ENCODE assay signal across 9 cellular contexts in genomic region chr15:93997071-93997658, GRCh38.
DNase-seq lines count a peak whose midpoint lies in the region; ATAC-seq and TF ChIP-seq lines count a peak whose summit lies in the region.
"Had no signal": no experiment of that assay in that cellular context is flagged by ENCODE, and none has a peak within 500 bp of the region (broad histone marks: within the 10 kb centered on the region; RNA-seq: fewer than 3 reads in every experiment).

No MANE protein-coding gene starts in this region.

- no peaks in the 10 kb centered on the region for H3K9me2 ChIP-seq in DOHH2 (replicated peaks; ENCODE audit: control insufficient read depth, low read length)

- H4K5ac ChIP-seq in IMR-90 (ENCODE audit: low read depth, low read length), result no peak overlapping the region

- no peak overlapping the region for H3K18ac ChIP-seq in IMR-90 (ENCODE audit: low read depth, low read length)

- BruUV-seq in IMR-90 (replicated peaks; lab: Mats Ljungman, UMichigan), result no TSS peak

- peak; percentile 52 for TF ChIP-seq RAD21 in IMR-90 (IDR thresholded peaks at IDR 0.05; ENCODE audit: low read length)

- H2AK5ac ChIP-seq in IMR-90 (ENCODE audit: low read depth, low read length), result no peak overlapping the region

- peaks cover 33% of the 10 kb centered on the region for H3K4me1 Mint-ChIP-seq in brain
- peaks cover 33% of the 10 kb centered on the region for H3K4me1 Mint-ChIP-seq in nephron
- H3K4me1 Mint-ChIP-seq: memory B cell had no signal

- H4K91ac ChIP-seq in IMR-90 (ENCODE audit: insufficient read depth, low read depth, low read length), result no peak overlapping the region

- no peak overlapping the region for H3K4me3 Mint-ChIP-seq in brain
- no peak overlapping the region for H3K4me3 Mint-ChIP-seq in nephron
- H3K4me3 Mint-ChIP-seq: memory B cell had no signal

- H2BK15ac ChIP-seq in IMR-90 (ENCODE audit: low read depth, low read length), result no peak overlapping the region

- no CpG with 5 or more reads among the region's 6 CpGs for WGBS in IMR-90 (ENCODE audit: extremely low coverage in 2 of 2, insufficient read length in 1 of 2), 2 experiments

- DNase-seq in IMR-90 (peak; percentile 4), dedifferentiated amniotic fluid mesenchymal stem cell (ENCODE audit: extremely low spot score) (no peak)
- DNase-seq in activated CD4-positive, alpha-beta T cell treated with anti-CD3 and anti-CD28 coated beads, Interleukin-2, amount 50 U/mL, for 4 hours, result no peak

- no peak overlapping the region for H2BK5ac ChIP-seq in IMR-90 (ENCODE audit: low read depth, low read length, poor library complexity, severe bottlenecking)

- CTCF ChIA-PET in IMR-90 (lab: Yijun Ruan, JAX), result interaction anchor here (0.6 to 1.9 kb wide), 3 partner anchors 9 to 123 kb away, joined by 4 to 8 read pairs (median 4); no protein-coding TSS in a partner anchor

- intact Hi-C loops in IMR-90 (cut with micrococcal nuclease), result loop anchor here (1.0 to 10.0 kb wide), 2 partner anchors 123 to 962 kb away; no protein-coding TSS in a partner anchor

- H2BK120ac ChIP-seq in IMR-90 (ENCODE audit: low read depth, low read length), result no peak overlapping the region

- H3K36me3 Mint-ChIP-seq in brain, result no peaks in the 10 kb centered on the region
- H3K36me3 Mint-ChIP-seq in nephron (ENCODE audit: low read depth), result no peaks in the 10 kb centered on the region
- H3K36me3 Mint-ChIP-seq: memory B cell had no signal

- no peaks in the 10 kb centered on the region for H3K9me1 ChIP-seq in IMR-90 (ENCODE audit: insufficient read depth, low read length)

- H3K4me3 ChIP-seq in DOHH2 (ENCODE audit: low read length) (no peak overlapping the region), IMR-90 (ENCODE audit: insufficient read depth, low read depth, low read length) (no peak overlapping the region)

- H3K4me2 ChIP-seq in DOHH2 (ENCODE audit: low read length), result no peak overlapping the region
- no peak overlapping the region for H3K4me2 ChIP-seq in IMR-90 (ENCODE audit: low read depth, low read length)

- no peaks in the 10 kb centered on the region for H3K79me2 ChIP-seq in DOHH2 (ENCODE audit: control insufficient read depth, low read length)

- H3K4me1 ChIP-seq in DOHH2 (ENCODE audit: control insufficient read depth, low read length) (no peaks in the 10 kb centered on the region), IMR-90 (ENCODE audit: control insufficient read depth, insufficient read depth, low read length) (no peaks in the 10 kb centered on the region)

- no peak overlapping the region for H4K8ac ChIP-seq in IMR-90 (ENCODE audit: low read depth in 2 of 2, low read length in 2 of 2)

- no peak overlapping the region for H3K27ac ChIP-seq in DOHH2 (ENCODE audit: low read depth, low read length)
- H3K27ac ChIP-seq in IMR-90 (ENCODE audit: insufficient read depth, low read length), result no peak overlapping the region

- dilution Hi-C loops in IMR-90 (cut with HindIII; ENCODE audit: low sequenced_read_pairs, unreplicated experiment), result no loop called here

- POLR2A ChIA-PET in IMR-90 (lab: Charles Lee; ENCODE audit: unreplicated experiment), result no interaction called here

- H3K9me3 ChIP-seq in DOHH2 (ENCODE audit: control insufficient read depth, insufficient read depth, low read length), result no peaks in the 10 kb centered on the region
- H3K9me3 ChIP-seq in IMR-90 (ENCODE audit: control insufficient read depth, insufficient read depth, low read length), result 0 out of 2 replicates have a peak, but pooled peaks cover 2% of the 10 kb centered on the region

- H3K56ac ChIP-seq in IMR-90 (ENCODE audit: extremely low read depth, insufficient read depth, low read length), result no peak overlapping the region

- H3K23ac ChIP-seq in IMR-90 (ENCODE audit: low read depth, low read length), result no peak overlapping the region

- H4K20me1 ChIP-seq in DOHH2 (ENCODE audit: control insufficient read depth, insufficient read depth, low read depth, low read length) (no peaks in the 10 kb centered on the region), IMR-90 (ENCODE audit: insufficient read depth, low read length) (no peaks in the 10 kb centered on the region)

- H3K27me3 ChIP-seq in DOHH2 (ENCODE audit: control insufficient read depth, low read length), result no peaks in the 10 kb centered on the region
- H3K27me3 ChIP-seq in IMR-90 (ENCODE audit: control insufficient read depth, insufficient read depth, low read length), result no peaks in the 10 kb centered on the region

- H3K27me3 Mint-ChIP-seq in brain (no peaks in the 10 kb centered on the region), nephron (ENCODE audit: low read depth) (peaks cover 5% of the 10 kb centered on the region)
- H3K27me3 Mint-ChIP-seq: memory B cell had no signal

- no peaks in the 10 kb centered on the region for H3K79me1 ChIP-seq in IMR-90 (ENCODE audit: low read depth in 1 of 2, low read length in 2 of 2)

- H3K14ac ChIP-seq in IMR-90 (replicated peaks; ENCODE audit: low read depth, low read length), result no peak overlapping the region

- no peak for ATAC-seq in IMR-90 (ENCODE audit: low read depth)
- no peak for ATAC-seq in GM21528 (IDR thresholded peaks at IDR 0.05; ENCODE audit: low FRiP score, unreplicated experiment)
- ATAC-seq in GM19397 (IDR thresholded peaks at IDR 0.05; ENCODE audit: unreplicated experiment), result no peak

- TF ChIP-seq POLR2A in IMR-90 (IDR thresholded peaks at IDR 0.05; ENCODE audit: low read depth, low read length), result no peak

- no peak overlapping the region for H2AFZ ChIP-seq in IMR-90 (replicated peaks; ENCODE audit: low read length, poor library complexity)

- H2AK9ac ChIP-seq in IMR-90 (replicated peaks; ENCODE audit: low read depth, low read length, poor library complexity), result no peak overlapping the region

- no peak overlapping the region for H3K27ac Mint-ChIP-seq in brain
- no peak overlapping the region for H3K27ac Mint-ChIP-seq in nephron
- H3K27ac Mint-ChIP-seq: memory B cell had no signal

- no peak overlapping the region for H2BK20ac ChIP-seq in IMR-90 (ENCODE audit: low read depth, low read length)

- H3K9me3 Mint-ChIP-seq in brain, result peaks cover 0 to 4% (median 0%) of the 10 kb centered on the region in 5 experiments
- no peaks in the 10 kb centered on the region for H3K9me3 Mint-ChIP-seq in nephron
- H3K9me3 Mint-ChIP-seq: memory B cell had no signal

- in situ Hi-C loops in IMR-90 (cut with MboI; ENCODE audit: low sequenced_read_pairs), result loop anchor here (5.0 to 10.0 kb wide), 2 partner anchors 125 to 962 kb away; no protein-coding TSS in a partner anchor

- H3K9ac ChIP-seq in IMR-90 (ENCODE audit: low read depth, low read length), result no peak overlapping the region

- peak; percentile 64 for TF ChIP-seq CTCF in DOHH2 (IDR thresholded peaks at IDR 0.05; ENCODE audit: low read depth, low read length, poor library complexity, severe bottlenecking)
- TF ChIP-seq CTCF in IMR-90 (conservative IDR thresholded peaks at IDR 0.05; ENCODE audit: low read depth, low read length), result peak; percentile 55
- TF ChIP-seq CTCF in brain (conservative IDR thresholded peaks at IDR 0.05), result peak; percentile 70 to 79
- TF ChIP-seq CTCF in nephron (IDR thresholded peaks at IDR 0.05; ENCODE audit: unreplicated experiment in 3 of 3), result peak; percentile 68 to 82 (median 76)

- no peaks in the 10 kb centered on the region for H3K36me3 ChIP-seq in DOHH2 (ENCODE audit: control insufficient read depth, low read length)
- no peaks in the 10 kb centered on the region for H3K36me3 ChIP-seq in IMR-90 (ENCODE audit: control insufficient read depth, insufficient read depth, low read length)

- H3F3A ChIP-seq in DOHH2 (ENCODE audit: control insufficient read depth, insufficient read depth), result no peaks in the 10 kb centered on the region

- no peak overlapping the region for H3K4ac ChIP-seq in IMR-90 (ENCODE audit: low read depth, low read length)

TF ChIP-seq in IMR-90, 13 proteins besides CTCF, POLR2A, EP300 and RAD21:
- peak; percentile 28 for TF ChIP-seq SMC3 (IDR thresholded peaks at IDR 0.05; ENCODE audit: low read depth, low read length)
- no peak for TF ChIP-seq FOS (IDR thresholded peaks at IDR 0.05; ENCODE audit: low read depth, low read length)
- TF ChIP-seq RCOR1 (IDR thresholded peaks at IDR 0.05; ENCODE audit: insufficient replicate concordance, low read length), result no peak
- TF ChIP-seq CEBPB (IDR thresholded peaks at IDR 0.05; ENCODE audit: low read depth, low read length), result no peak
- TF ChIP-seq USF2 (IDR thresholded peaks at IDR 0.05; ENCODE audit: low read depth, low read length), result no peak
- no peak for TF ChIP-seq MAFK (IDR thresholded peaks at IDR 0.05; ENCODE audit: low read depth, low read length)
- no peak for TF ChIP-seq MXI1 (IDR thresholded peaks at IDR 0.05; ENCODE audit: borderline replicate concordance, low read depth, low read length)
- TF ChIP-seq BHLHE40 (IDR thresholded peaks at IDR 0.05; ENCODE audit: low read depth, low read length), result 0 out of 2 replicates have a peak, but pooled peaks have one; percentile 20
TF ChIP-seq in IMR-90: peak in this region for 2.
